In genomic region chr5:150653762-150654158, GRCh38 we compare ENCODE assay signal across 30 cellular contexts. TPM values are rescaled to one million over a fixed set of nuclear protein-coding genes. Genes with fewer than 3 reads are reported as not detected.
DNase-seq lines count a peak whose midpoint lies in the region; ATAC-seq and TF ChIP-seq lines count a peak whose summit lies in the region.
"Had no signal": no experiment of that assay in that cellular context is flagged by ENCODE, and none has a peak within 500 bp of the region (broad histone marks: within the 10 kb centered on the region; RNA-seq: fewer than 3 reads in every experiment).

No MANE protein-coding gene starts in this region.

- H3K27ac ChIP-seq in neuronal stem cell (replicated peaks; ENCODE audit: low read length) (no peak overlapping the region), tibial nerve (peak overlapping the region in 3 of 4 donors; percentile 48 to 86 (median 79)), left lung (no peak overlapping the region)
- H3K27ac ChIP-seq: RWPE1, WERI-Rb-1 had no signal

- H3K9me3 ChIP-seq in neuronal stem cell (replicated peaks in 1 of 2; ENCODE audit: control insufficient read depth in 2 of 2, insufficient read depth in 1 of 2, low read depth in 1 of 2, low read length in 2 of 2) = no peaks in the 10 kb centered on the region
- no peaks in the 10 kb centered on the region for H3K9me3 ChIP-seq in tibial nerve
- H3K9me3 ChIP-seq in left lung = no peaks in the 10 kb centered on the region
- H3K9me3 ChIP-seq: mucosa of descending colon had no signal

- peak overlapping the region; percentile 33 for H3K9ac ChIP-seq in neuronal stem cell (ENCODE audit: low read depth, low read length, poor library complexity)

- no peak overlapping the region for H3K18ac ChIP-seq in neuronal stem cell (ENCODE audit: low read length)

- H3K27ac Mint-ChIP-seq in chondrocyte (ENCODE audit: unreplicated experiment) = peak overlapping the region; percentile 80
- H3K27ac Mint-ChIP-seq in activated CD4-positive, alpha-beta T cell treated with anti-CD3 and anti-CD28 coated beads for 36 hours = no peak overlapping the region
- H3K27ac Mint-ChIP-seq: activated naive CD4-positive, alpha-beta T cell treated with anti-CD3 and anti-CD28 coated beads, Interleukin-2, amount 50 U/mL, for 24 hours; GM23338; nephron progenitor cell; progenitor cell of endocrine pancreas; T-helper 2 cell treated with Interferon-gamma antibody and Interleukin-4, amounts not matched to agents 5 μg/mL and 100 μg/mL, for 36 hours had no signal

- intact Hi-C loops in left lung (cut with DNase I) = no loop called here
- intact Hi-C loops in activated CD4-positive, alpha-beta T cell treated with anti-CD3 and anti-CD28 coated beads for 36 hours (cut with DNase I, micrococcal nuclease) = no loop called here

- H3K4me3 Mint-ChIP-seq in chondrocyte (ENCODE audit: unreplicated experiment) = no peak overlapping the region
- H3K4me3 Mint-ChIP-seq in activated CD4-positive, alpha-beta T cell treated with anti-CD3 and anti-CD28 coated beads for 36 hours = no peak overlapping the region
- H3K4me3 Mint-ChIP-seq: activated naive CD4-positive, alpha-beta T cell treated with anti-CD3 and anti-CD28 coated beads, Interleukin-2, amount 50 U/mL, for 24 hours; central memory CD8-positive, alpha-beta T cell; GM23338; HFFc6; nephron progenitor cell; T-helper 2 cell treated with Interferon-gamma antibody and Interleukin-4, amounts not matched to agents 5 μg/mL and 100 μg/mL, for 36 hours had no signal

- H2BK120ac ChIP-seq in neuronal stem cell (ENCODE audit: low read depth, low read length) = no peak overlapping the region

- peak overlapping the region; percentile 14 for H2BK15ac ChIP-seq in neuronal stem cell (ENCODE audit: low read length)

- H2AK5ac ChIP-seq in neuronal stem cell (ENCODE audit: low read depth, low read length) = no peak overlapping the region

- H4K91ac ChIP-seq in neuronal stem cell (ENCODE audit: low read depth, low read length, poor library complexity) = no peak overlapping the region

- no CpG with 5 or more reads among the region's 1 CpG for WGBS in neuronal stem cell (ENCODE audit: extremely low coverage in 2 of 2, insufficient read length in 2 of 2, insufficient replicate concordance in 1 of 2), 2 donors
- 41 to 62% methylated on average over 1 of the region's 1 CpG for WGBS in tibial nerve, 2 donors

- H3K4me3 ChIP-seq in neuronal stem cell (ENCODE audit: low read length in 2 of 2) (no peak overlapping the region), tibial nerve (no peak overlapping the region), left lung (no peak overlapping the region)
- H3K4me3 ChIP-seq: GM23338, K562, mucosa of descending colon had no signal

- TF ChIP-seq CTCF in chondrocyte (IDR thresholded peaks at IDR 0.05) = no peak
- TF ChIP-seq CTCF in tibial nerve (IDR thresholded peaks at IDR 0.05) = no peak
- no peak for TF ChIP-seq CTCF in left lung (IDR thresholded peaks at IDR 0.05)

- TF ChIP-seq POLR2A in tibial nerve (IDR thresholded peaks at IDR 0.05) = no peak

- peak overlapping the region; percentile 59 for H2AFZ ChIP-seq in neuronal stem cell (ENCODE audit: low read length)
- H2AFZ ChIP-seq: GM23338 had no signal

- H3K79me1 ChIP-seq in neuronal stem cell (ENCODE audit: low read depth, low read length) = no peaks in the 10 kb centered on the region

- H3K4me2 ChIP-seq in neuronal stem cell (ENCODE audit: insufficient read depth, low read length, poor library complexity, severe bottlenecking) = no peak overlapping the region
- H3K4me2 ChIP-seq: GM23338 had no signal

- peaks cover 63% of the 10 kb centered on the region for H3K4me1 Mint-ChIP-seq in chondrocyte (ENCODE audit: low read depth)
- H3K4me1 Mint-ChIP-seq in activated CD4-positive, alpha-beta T cell treated with anti-CD3 and anti-CD28 coated beads for 36 hours = no peaks in the 10 kb centered on the region

- no peak overlapping the region for H4K8ac ChIP-seq in neuronal stem cell (ENCODE audit: low read depth, low read length)

- H3K36me3 ChIP-seq in neuronal stem cell (replicated peaks in 1 of 2; ENCODE audit: control insufficient read depth in 2 of 2, insufficient read depth in 2 of 2, low read length in 2 of 2) = no peaks in the 10 kb centered on the region
- peaks cover 0 to 26% (median 3%) of the 10 kb centered on the region in 3 donors for H3K36me3 ChIP-seq in tibial nerve
- peaks cover 0 to 22% of the 10 kb centered on the region in 2 donors for H3K36me3 ChIP-seq in left lung
- H3K36me3 ChIP-seq: WERI-Rb-1 had no signal

- H3K9me3 Mint-ChIP-seq in chondrocyte (ENCODE audit: low read depth) = no peaks in the 10 kb centered on the region
- H3K9me3 Mint-ChIP-seq in activated CD4-positive, alpha-beta T cell treated with anti-CD3 and anti-CD28 coated beads for 36 hours (ENCODE audit: low read depth) = no peaks in the 10 kb centered on the region
- H3K9me3 Mint-ChIP-seq: activated naive CD4-positive, alpha-beta T cell treated with anti-CD3 and anti-CD28 coated beads, Interleukin-2, amount 50 U/mL, for 24 hours; central memory CD8-positive, alpha-beta T cell; GM23338; HFFc6; nephron progenitor cell; T-helper 2 cell treated with Interferon-gamma antibody and Interleukin-4, amounts not matched to agents 5 μg/mL and 100 μg/mL, for 36 hours had no signal

- CTCF ChIA-PET in activated CD4-positive, alpha-beta T cell treated with anti-CD3 and anti-CD28 coated beads for 36 hours (lab: Charles Lee) = interaction anchor here (0.6 to 4.4 kb wide), 7 partner anchors 11 to 801 kb away, joined by 3 to 33 read pairs (median 3); no protein-coding TSS in a partner anchor

- no peak overlapping the region for H3K4ac ChIP-seq in neuronal stem cell (ENCODE audit: low read length)

- ATAC-seq in left lung = no peak
- ATAC-seq in activated CD4-positive, alpha-beta T cell treated with anti-CD3 and anti-CD28 coated beads for 36 hours = no peak
- ATAC-seq: GM23338, K562, left colon, mucosa of descending colon had no signal

- no peaks in the 10 kb centered on the region for H3K27me3 Mint-ChIP-seq in chondrocyte (ENCODE audit: low read depth)
- no peaks in the 10 kb centered on the region for H3K27me3 Mint-ChIP-seq in activated CD4-positive, alpha-beta T cell treated with anti-CD3 and anti-CD28 coated beads for 36 hours
- H3K27me3 Mint-ChIP-seq: activated naive CD4-positive, alpha-beta T cell treated with anti-CD3 and anti-CD28 coated beads, Interleukin-2, amount 50 U/mL, for 24 hours; central memory CD8-positive, alpha-beta T cell had no signal

- no peak overlapping the region for H2BK12ac ChIP-seq in neuronal stem cell (ENCODE audit: low read length)

- H3K14ac ChIP-seq in neuronal stem cell (ENCODE audit: low read length) = no peak overlapping the region

- H3K4me1 ChIP-seq in neuronal stem cell (ENCODE audit: control insufficient read depth in 2 of 2, insufficient read depth in 1 of 2, low read depth in 1 of 2, low read length in 2 of 2) = peaks cover 19 to 27% of the 10 kb centered on the region in 2 donors
- peaks cover 0 to 96% (median 44%) of the 10 kb centered on the region in 4 donors for H3K4me1 ChIP-seq in tibial nerve
- peaks cover 4 to 11% of the 10 kb centered on the region in 2 donors for H3K4me1 ChIP-seq in left lung

- H3K23ac ChIP-seq in neuronal stem cell (ENCODE audit: low read depth, low read length, poor library complexity) = no peak overlapping the region

- no peak overlapping the region for H2BK5ac ChIP-seq in neuronal stem cell (ENCODE audit: low read length)

- no peak for TF ChIP-seq EP300 in tibial nerve (IDR thresholded peaks at IDR 0.05)

- DNase-seq in LHCN-M2 (ENCODE audit: low read depth) (peak; percentile 46), chondrocyte (ENCODE audit: low spot score) (no peak), neuronal stem cell (ENCODE audit: low spot score) (no peak), tibial nerve (ENCODE audit: low spot score in 2 of 2) (no peak), left lung (no peak)
- DNase-seq in activated CD4-positive, alpha-beta T cell treated with anti-CD3 and anti-CD28 coated beads for 4 hours = no peak
- no peak for DNase-seq in activated CD4-positive, alpha-beta T cell treated with anti-CD3 and anti-CD28 coated beads for 36 hours
- DNase-seq: activated CD4-positive, alpha-beta T cell treated with anti-CD3 and anti-CD28 coated beads, Interleukin-2, amount 50 U/mL, for 4 hours; anterior cingulate cortex; DMS 273 treated with DMSO at 0.1 percent for 48 hours; left colon; MM.1S; mucosa of descending colon; NCI-H1417 treated with DMSO at 0.1 percent for 48 hours; NCI-H2081 treated with DMSO at 0.1 percent for 48 hours; NCI-H774; nephron progenitor cell; small intestine; stimulated activated CD4-positive, alpha-beta T cell treated with anti-CD3 and anti-CD28 coated beads, Interleukin-2, amount 100 ng/mL, for 24 hours; WERI-Rb-1 had no signal

- H3K27me3 ChIP-seq in neuronal stem cell (ENCODE audit: control insufficient read depth in 3 of 3, insufficient read depth in 3 of 3, low read depth in 1 of 3, low read length in 3 of 3) (peaks cover 0 to 13% (median 0%) of the 10 kb centered on the region in 3 experiments), tibial nerve (no peaks in the 10 kb centered on the region), left lung (no peaks in the 10 kb centered on the region)

- H3K36me3 Mint-ChIP-seq in chondrocyte (ENCODE audit: low read depth) = peaks cover 30% of the 10 kb centered on the region
- no peaks in the 10 kb centered on the region for H3K36me3 Mint-ChIP-seq in activated CD4-positive, alpha-beta T cell treated with anti-CD3 and anti-CD28 coated beads for 36 hours (ENCODE audit: low read depth)
- H3K36me3 Mint-ChIP-seq: activated naive CD4-positive, alpha-beta T cell treated with anti-CD3 and anti-CD28 coated beads, Interleukin-2, amount 50 U/mL, for 24 hours; CD4-positive, CD25-positive, alpha-beta regulatory T cell had no signal

- POLR2A ChIA-PET in activated CD4-positive, alpha-beta T cell treated with anti-CD3 and anti-CD28 coated beads for 36 hours (lab: Charles Lee) = no interaction called here

RNA-seq across cellular contexts. Expression of gene MYOZ3, which starts 7.3 kb away (rescaled TPM):
- total RNA-seq in LHCN-M2 (2014; rRNA removed) (under 0.01 and 0.06 TPM in 2 replicates), chondrocyte (1.9 to 3.3 TPM (median 2.0 TPM) in 3 replicates), tibial nerve (1 to 10 TPM in 3 of 4 donors, under 1 TPM in 1; 0.30 to 9.0 (median 4.6) TPM), left lung (1 to 10 TPM in 1 of 2 donors, under 1 TPM in 1; 0.79 to 3.1 TPM)
- 0.16 TPM for polyA plus RNA-seq in LHCN-M2 (2012)
- 0.57 TPM for polyA plus RNA-seq in neuronal stem cell (2013, experiment 1 of 2)
- 0.47 TPM for polyA plus RNA-seq in neuronal stem cell (2013, experiment 2 of 2)
- under 1 TPM; 0.30 to 0.32 TPM for total RNA-seq in activated CD4-positive, alpha-beta T cell treated with anti-CD3 and anti-CD28 coated beads for 36 hours
- total RNA-seq: CD4-positive, CD25-positive, alpha-beta regulatory T cell; G401; K562 had no signal
- polyA plus RNA-seq: K562 had no signal

RNA-seq across cellular contexts. Expression of gene SYNPO, which starts 13.3 kb away (rescaled TPM):
- total RNA-seq in LHCN-M2 (2014; rRNA removed) (1.5 and 1.9 TPM in 2 replicates), chondrocyte (156 to 198 TPM (median 195 TPM) in 3 replicates), tibial nerve (10 to 100 TPM; 58.4 to 71.5 (median 63.5) TPM), left lung (100 to 1,000 TPM in 1 of 2 donors, 10 to 100 TPM in 1; 80.4 to 114 TPM)
- 16.1 TPM for polyA plus RNA-seq in LHCN-M2 (2012)
- 3.8 TPM for polyA plus RNA-seq in neuronal stem cell (2013, experiment 1 of 2)
- 3.2 TPM for polyA plus RNA-seq in neuronal stem cell (2013, experiment 2 of 2)
- under 1 TPM; 0.11 to 0.14 TPM for total RNA-seq in activated CD4-positive, alpha-beta T cell treated with anti-CD3 and anti-CD28 coated beads for 36 hours
- polyA plus RNA-seq: CD4-positive, CD25-positive, alpha-beta regulatory T cell had no signal

RNA-seq across cellular contexts. Expression of gene RBM22, which starts 47.1 kb away (rescaled TPM):
- total RNA-seq in LHCN-M2 (2014; rRNA removed) = 30.5 and 35.6 TPM in 2 replicates
- 25.8 TPM for polyA plus RNA-seq in LHCN-M2 (2012)
- 34.7 to 39.7 TPM (median 36.0 TPM) in 3 replicates for total RNA-seq in chondrocyte
- 47.8 TPM for polyA plus RNA-seq in neuronal stem cell (2013, experiment 1 of 2)
- 48.0 TPM for polyA plus RNA-seq in neuronal stem cell (2013, experiment 2 of 2)
- 10 to 100 TPM; 24.7 to 41.6 (median 33.2) TPM for total RNA-seq in tibial nerve
- 10 to 100 TPM; 36.4 to 48.1 TPM for total RNA-seq in left lung
- total RNA-seq in activated CD4-positive, alpha-beta T cell treated with anti-CD3 and anti-CD28 coated beads for 36 hours = 10 to 100 TPM; 59.9 to 61.8 TPM

Comparison
In these comparisons a context has a peak if more than half of its experiments do, and no peak if none do; other contexts are left out.
1. H3K27ac ChIP-seq: peak in tibial nerve (3 of 4); none in neuronal stem cell (single experiment) and left lung (0 of 2).
2. RNA of gene SYNPO, which starts 13.3 kb away (total RNA-seq): 156 to 198 TPM in chondrocyte, 80.4 to 114 TPM in left lung and 58.4 to 71.5 TPM in tibial nerve; 1.5 to 1.9 TPM in LHCN-M2 and 0.11 to 0.14 TPM in activated CD4-positive, alpha-beta T cell treated with anti-CD3 and anti-CD28 coated beads for 36 hours; every median in the first group is over 10 times any median in the second.